8 cellular contexts compared by ENCODE assay signal in genomic region chr4:39697740-39698423, GRCh38. TPM values are rescaled to one million over a fixed set of nuclear protein-coding genes. Genes with fewer than 3 reads are reported as not detected.
DNase-seq lines count a peak whose midpoint lies in the region; ATAC-seq, FAIRE-seq and TF ChIP-seq lines count a peak whose summit lies in the region.

Gene UBE2K (plus strand): TSS chr4:39698136. CDS start chr4:39698328, 192 bp downstream.

- peaks cover 23% of the 10 kb centered on the region for H3K4me1 Mint-ChIP-seq in endothelial cell (ENCODE audit: unreplicated experiment)

- H3K4me3 Mint-ChIP-seq in endothelial cell (ENCODE audit: unreplicated experiment) = peak within 1 kb of the TSS; percentile 100

- TF ChIP-seq CTCF in endothelial cell (IDR thresholded peaks at IDR 0.05; ENCODE audit: unreplicated experiment) = no peak

- peaks cover 4% of the 10 kb centered on the region for H3K27me3 Mint-ChIP-seq in endothelial cell (ENCODE audit: unreplicated experiment)

- no peaks in the 10 kb centered on the region for H3K27me3 ChIP-seq in NT2/D1 (ENCODE audit: insufficient read depth, insufficient read length)

- H3K4me3 ChIP-seq in NT2/D1 (ENCODE audit: insufficient read length, low read depth) = peak within 1 kb of the TSS; percentile 99

- peaks cover 6% of the 10 kb centered on the region for H3K36me3 ChIP-seq in NT2/D1 (ENCODE audit: insufficient read depth, insufficient read length, low read length)

- peaks cover 2% of the 10 kb centered on the region for H3K4me1 ChIP-seq in NT2/D1 (ENCODE audit: insufficient read depth, insufficient read length)

- H3K9ac ChIP-seq in NT2/D1 (ENCODE audit: insufficient read length, low read depth) = peak within 1 kb of the TSS; percentile 98

- peak; percentile 85 for FAIRE-seq in HTR-8/SVneo (lab: Jason Lieb, UNC)

- H3K27ac Mint-ChIP-seq in endothelial cell (ENCODE audit: unreplicated experiment) = peak within 1 kb of the TSS; percentile 99

- H3K9me3 ChIP-seq in NT2/D1 (ENCODE audit: insufficient read depth, low read length) = no peaks in the 10 kb centered on the region

- peak; percentile 94 for DNase-seq in COLO668 (lab: John Stamatoyannopoulos, UW; ENCODE audit: unreplicated experiment)
- peak; percentile 89 for DNase-seq in HTR-8/SVneo (ENCODE audit: insufficient read length, low spot score)
- DNase-seq in NT2/D1 (ENCODE audit: low read depth, low spot score) = peak; percentile 54
- DNase-seq in activated CD8-positive, alpha-beta memory T cell treated with anti-CD3 and anti-CD28 coated beads, Interleukin-2, amount 50 U/mL, for 4 hours = peak; percentile 89
- DNase-seq in endothelial cell (ENCODE audit: low spot score) = peak; percentile 90
- peak; percentile 93 for DNase-seq in midbrain (lab: John Stamatoyannopoulos, UW)
- peak; percentile 77 to 83 for DNase-seq in stimulated activated CD8-positive, alpha-beta memory T cell treated with anti-CD3 and anti-CD28 coated beads, Interleukin-2, amount 100 ng/mL, for 1 hour (ENCODE audit: low read depth in 2 of 2)

- no peaks in the 10 kb centered on the region for H3K9me3 Mint-ChIP-seq in endothelial cell (ENCODE audit: unreplicated experiment)

- H3K36me3 Mint-ChIP-seq in endothelial cell (ENCODE audit: low read depth, unreplicated experiment) = peaks cover 7% of the 10 kb centered on the region

- peak; percentile 73 for ATAC-seq in GM21367 (IDR thresholded peaks at IDR 0.05; ENCODE audit: unreplicated experiment)

RNA-seq across cellular contexts. Expression of gene UBE2K, which starts in this region (rescaled TPM):
- total RNA-seq in endothelial cell (ENCODE audit: unreplicated experiment) = 102 TPM

Comparison
In these comparisons a context has a peak if more than half of its experiments do, and no peak if none do; other contexts are left out.
1. Peak in every context shown above with its lines: DNase-seq, ATAC-seq and H3K4me3 ChIP-seq.